15 cellular contexts compared by ENCODE assay signal in the genomic region with DNA sequence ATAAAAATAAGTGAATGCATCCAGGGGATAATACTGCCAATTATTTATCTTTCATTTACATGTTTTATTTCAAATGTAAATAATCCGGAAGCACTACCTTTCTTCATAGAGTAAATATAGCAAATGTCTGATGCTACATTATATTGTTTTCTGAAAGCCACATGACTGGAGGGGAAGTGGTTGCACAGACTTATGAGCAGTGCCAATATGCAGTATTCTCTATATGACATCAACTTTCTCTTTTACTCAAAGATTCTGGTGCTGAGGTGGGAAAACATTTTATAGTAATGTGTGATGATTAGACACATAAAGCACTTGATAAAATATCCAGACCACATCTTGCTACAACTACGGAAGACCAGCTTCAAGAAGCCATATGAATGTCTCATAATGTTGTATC.
DNase-seq lines count a peak whose midpoint lies in the region; ATAC-seq and TF ChIP-seq lines count a peak whose summit lies in the region.
"Had no signal": no experiment of that assay in that cellular context is flagged by ENCODE, and none has a peak within 500 bp of the region (broad histone marks: within the 10 kb centered on the region; RNA-seq: fewer than 3 reads in every experiment).

No MANE protein-coding gene starts in this region.

- intact Hi-C loops in PC-9 (cut with micrococcal nuclease; ENCODE audit: unreplicated experiment), result no loop called here

- BruUV-seq in PC-9 (replicated peaks; lab: Mats Ljungman, UMichigan), result no TSS peak

- TF ChIP-seq EP300 in gastroesophageal sphincter (IDR thresholded peaks at IDR 0.05), result no peak

- H3K79me2 ChIP-seq in PC-9 (ENCODE audit: low read depth), result no peaks in the 10 kb centered on the region

- H2AFZ ChIP-seq in PC-9, result 0 out of 2 replicates have a peak overlapping the region, but pooled peaks have one; percentile 46

- H3K4me2 ChIP-seq in PC-9, result no peak overlapping the region

- CTCF ChIA-PET in PC-9 (lab: Charles Lee), result no interaction called here

- H3K36me3 ChIP-seq in PC-9 (ENCODE audit: low read depth) (no peaks in the 10 kb centered on the region), gastroesophageal sphincter (no peaks in the 10 kb centered on the region)
- H3K36me3 ChIP-seq: right atrium auricular region, thyroid gland had no signal

- no peaks in the 10 kb centered on the region for H3K9me3 ChIP-seq in PC-9 (ENCODE audit: insufficient read depth, low read depth)
- H3K9me3 ChIP-seq in gastroesophageal sphincter, result no peaks in the 10 kb centered on the region
- H3K9me3 ChIP-seq: right atrium auricular region, thyroid gland had no signal

- H3K4me3 ChIP-seq in PC-9, result no peak overlapping the region
- H3K4me3 ChIP-seq in gastroesophageal sphincter, result no peak overlapping the region
- H3K4me3 ChIP-seq: right atrium auricular region, thyroid gland had no signal

- WGBS in gastroesophageal sphincter (ENCODE audit: low coverage in 1 of 2), 2 donors, result 81 to 83% methylated on average over 2 of the region's 2 CpGs

- POLR2A ChIA-PET in PC-9 (lab: Charles Lee; ENCODE audit: unreplicated experiment), result no interaction called here

- no peaks in the 10 kb centered on the region for H3K9me2 ChIP-seq in PC-9 (ENCODE audit: insufficient read depth)

- DNase-seq in PC-9 (no peak), NOMO-1 treated with dmso at 0.1 percent for 144 hours (lab: John Stamatoyannopoulos, UW; ENCODE audit: unreplicated experiment) (no peak), EL (no peak)
- DNase-seq: activated CD4-positive, alpha-beta T cell treated with anti-CD3 and anti-CD28 coated beads, Interleukin-2, amount 10 ng/mL, durations not matched to agents 7 days and 5 days; mammary epithelial cell; NCI-H2171 treated with DMSO at 0.1 percent for 48 hours; SHP77; stimulated activated CD4-positive, alpha-beta T cell treated with anti-CD3 and anti-CD28 coated beads, Interleukin-1b, Interleukin-23, amount 100 ng/mL, for 48 hours; T1000; thyroid gland had no signal

- H3K27ac ChIP-seq in PC-9 (no peak overlapping the region), gastroesophageal sphincter (no peak overlapping the region)
- H3K27ac ChIP-seq: right atrium auricular region, thyroid gland had no signal

- H3K27me3 ChIP-seq in PC-9 (ENCODE audit: insufficient read depth, low read depth), result no peaks in the 10 kb centered on the region
- H3K27me3 ChIP-seq in gastroesophageal sphincter, result no peaks in the 10 kb centered on the region
- H3K27me3 ChIP-seq: right atrium auricular region, thyroid gland had no signal

- H3F3A ChIP-seq in PC-9 (ENCODE audit: insufficient read depth, low read depth), result no peaks in the 10 kb centered on the region

- H3K4me1 ChIP-seq in PC-9 (replicated peaks; ENCODE audit: insufficient read depth) (no peaks in the 10 kb centered on the region), gastroesophageal sphincter (no peaks in the 10 kb centered on the region)
- H3K4me1 ChIP-seq: right atrium auricular region, thyroid gland had no signal

- TF ChIP-seq CTCF in PC-9 (conservative IDR thresholded peaks at IDR 0.05) (no peak), gastroesophageal sphincter (IDR thresholded peaks at IDR 0.05) (no peak)

- ATAC-seq in GM18868 (IDR thresholded peaks at IDR 0.05; ENCODE audit: unreplicated experiment) (peak; percentile 97), GM21619 (IDR thresholded peaks at IDR 0.05; ENCODE audit: unreplicated experiment) (peak; percentile 65), HG03103 (IDR thresholded peaks at IDR 0.05; ENCODE audit: low read depth, unreplicated experiment) (peak; percentile 86), gastroesophageal sphincter (no peak)

- no peak for TF ChIP-seq POLR2A in gastroesophageal sphincter (IDR thresholded peaks at IDR 0.05)

- H4K20me1 ChIP-seq in PC-9 (ENCODE audit: insufficient read depth), result no peaks in the 10 kb centered on the region
